ENCODE assay signal across 11 cellular contexts in the genomic region with DNA sequence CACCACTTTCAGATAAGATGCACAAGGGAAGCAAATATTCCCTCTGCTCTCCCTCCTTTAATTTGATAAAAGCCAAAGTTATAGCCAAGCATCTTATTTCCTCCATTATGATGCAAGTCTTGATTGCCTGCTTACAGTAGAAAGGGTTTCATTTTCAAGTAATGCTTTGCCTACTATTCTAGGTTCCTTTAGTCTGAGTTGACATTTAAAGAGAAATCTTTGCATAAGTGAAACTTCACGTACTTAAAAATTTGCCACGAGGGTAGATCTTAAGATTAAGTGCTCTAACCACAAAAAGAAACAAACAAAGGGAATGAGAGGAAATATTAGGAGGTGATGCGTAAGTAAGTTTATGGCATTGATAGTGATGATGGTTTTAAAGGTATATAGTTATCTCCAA.
A peak's percentile ranks its signal among the peaks of the same experiment; 100 is the strongest.
DNase-seq lines count a peak whose midpoint lies in the region; ATAC-seq and TF ChIP-seq lines count a peak whose summit lies in the region.
"Had no signal": no experiment of that assay in that cellular context is flagged by ENCODE, and none has a peak within 500 bp of the region (broad histone marks: within the 10 kb centered on the region; RNA-seq: fewer than 3 reads in every experiment).

No MANE protein-coding gene starts in this region.

- DNase-seq in choroid plexus epithelial cell (ENCODE audit: low read depth) (peak; percentile 11), germinal center (ENCODE audit: low spot score) (no peak), NCI-H2171 (lab: John Stamatoyannopoulos, UW) (no peak), NK-92 (lab: John Stamatoyannopoulos, UW; ENCODE audit: unreplicated experiment) (no peak), UCSD-AML1 (lab: John Stamatoyannopoulos, UW; ENCODE audit: unreplicated experiment) (no peak)
- DNase-seq: activated CD4-positive, CD25-positive, alpha-beta regulatory T cell treated with anti-CD3 and anti-CD28 coated beads, Interleukin-2, amount 50 U/mL, for 72 hours; central memory CD4-positive, alpha-beta T cell; occipital lobe had no signal

- no peak overlapping the region for H3K4me3 ChIP-seq in choroid plexus epithelial cell (ENCODE audit: low read depth, low read length)

- ATAC-seq in GM18909 (IDR thresholded peaks at IDR 0.05; ENCODE audit: poor library complexity, unreplicated experiment) (peak; percentile 96), GM21737 (IDR thresholded peaks at IDR 0.05; ENCODE audit: unreplicated experiment) (peak; percentile 96), HG03354 (IDR thresholded peaks at IDR 0.05; ENCODE audit: poor library complexity, severe bottlenecking, unreplicated experiment) (peak; percentile 95)

- no peak for TF ChIP-seq CTCF in choroid plexus epithelial cell (conservative IDR thresholded peaks at IDR 0.05; ENCODE audit: low read depth, low read length)
